ENCODE assay signal across 8 cellular contexts in genomic region chr17:50719144-50719923, GRCh38.
DNase-seq lines count a peak whose midpoint lies in the region; ATAC-seq and TF ChIP-seq lines count a peak whose summit lies in the region.

Gene LUC7L3, plus strand, starts transcription at chr17:50719603. Its CDS starts 130 bp downstream, at chr17:50719733.

- ATAC-seq in GM19035 (IDR thresholded peaks at IDR 0.05; ENCODE audit: unreplicated experiment) (peak; percentile 88), HG03342 (IDR thresholded peaks at IDR 0.05; ENCODE audit: unreplicated experiment) (peak; percentile 85)

- peak within 1 kb of the TSS; percentile 97 for H3K27ac ChIP-seq in caudate nucleus (ENCODE audit: low read depth, low read length)

- no peak for TF ChIP-seq CTCF in AG09309 (IDR thresholded peaks at IDR 0.05; ENCODE audit: control insufficient read depth, insufficient read depth, low read depth, low read length, missing control alignments)

- DNase-seq in AG09309 (ENCODE audit: low read depth) (peak; percentile 61), NCI-H345 treated with DMSO at 0.1 percent for 48 hours (lab: John Stamatoyannopoulos, UW; ENCODE audit: unreplicated experiment) (peak; percentile 81), caudate nucleus (lab: John Stamatoyannopoulos, UW) (peak in 60 of 61 donors; percentile 37 to 95 (median 87)), islet precursor cell (peak; percentile 99)
- peak; percentile 84 to 88 (median 85) for DNase-seq in activated CD4-positive, CD25-positive, alpha-beta regulatory T cell (lab: John Stamatoyannopoulos, UW)
- peak; percentile 91 for DNase-seq in stimulated activated CD4-positive, alpha-beta T cell treated with anti-CD3 and anti-CD28 coated beads, Interleukin-12 subunit alpha, Interleukin-12 subunit beta, amount 100 ng/mL, for 4 hours

- H3K4me3 ChIP-seq in AG09309 (ENCODE audit: control insufficient read depth, low read depth, low read length), result peak within 1 kb of the TSS; percentile 67

Comparison
In these comparisons a context has a peak if more than half of its experiments do, and no peak if none do; other contexts are left out.
1. Peak in every context shown above with its lines: DNase-seq, ATAC-seq, H3K4me3 ChIP-seq and H3K27ac ChIP-seq.